8 cellular contexts compared by ENCODE assay signal in genomic region chr14:94129758-94130414, GRCh38. TPM values are rescaled to one million over a fixed set of nuclear protein-coding genes. Genes with fewer than 3 reads are reported as not detected.
DNase-seq lines count a peak whose midpoint lies in the region; ATAC-seq and TF ChIP-seq lines count a peak whose summit lies in the region.

No MANE protein-coding gene starts in this region.

- H3K27ac ChIP-seq in neural cell (ENCODE audit: low read length), result no peak overlapping the region

- H4K20me1 ChIP-seq in neural cell (ENCODE audit: insufficient read depth), result no peaks in the 10 kb centered on the region

- no peaks in the 10 kb centered on the region for H3K27me3 ChIP-seq in neural cell (ENCODE audit: insufficient read depth, low read depth, low read length)

- H3K9me3 Mint-ChIP-seq in activated naive CD4-positive, alpha-beta T cell treated with anti-CD3 and anti-CD28 coated beads for 36 hours, result no peaks in the 10 kb centered on the region

- no peaks in the 10 kb centered on the region for H3K27me3 Mint-ChIP-seq in activated naive CD4-positive, alpha-beta T cell treated with anti-CD3 and anti-CD28 coated beads for 36 hours (ENCODE audit: low read depth)

- no peaks in the 10 kb centered on the region for H3K79me2 ChIP-seq in neural cell (replicated peaks; ENCODE audit: insufficient read depth, low read length)

- CTCF ChIA-PET in activated naive CD4-positive, alpha-beta T cell treated with anti-CD3 and anti-CD28 coated beads for 36 hours (lab: Charles Lee), result interaction anchor here (0.6 to 5.0 kb wide), 9 partner anchors 11 to 356 kb away, joined by 3 to 82 read pairs (median 5); no protein-coding TSS in a partner anchor

- H3K27ac Mint-ChIP-seq in activated naive CD4-positive, alpha-beta T cell treated with anti-CD3 and anti-CD28 coated beads for 36 hours, result no peak overlapping the region

- peaks cover 4% of the 10 kb centered on the region for H3K36me3 Mint-ChIP-seq in activated naive CD4-positive, alpha-beta T cell treated with anti-CD3 and anti-CD28 coated beads for 36 hours (ENCODE audit: low read depth)

- peak overlapping the region; percentile 72 for H3K4me2 ChIP-seq in neural cell (ENCODE audit: low read length)

- peaks cover 16% of the 10 kb centered on the region for H3K4me1 Mint-ChIP-seq in activated naive CD4-positive, alpha-beta T cell treated with anti-CD3 and anti-CD28 coated beads for 36 hours (ENCODE audit: low read depth)

- H3K4me3 ChIP-seq in neural cell (ENCODE audit: low read length), result peak overlapping the region; percentile 62

- DNase-seq in stimulated activated CD4-positive, alpha-beta T cell treated with anti-CD3 and anti-CD28 coated beads, Interleukin-2, amount 100 ng/mL, for 24 hours, result peak; percentile 35
- DNase-seq in stimulated activated CD4-positive, alpha-beta T cell treated with anti-CD3 and anti-CD28 coated beads, Interleukin-2, amount 100 ng/mL, for 48 hours, result no peak
- DNase-seq in NCI-H510A treated with DMSO at 0.1 percent for 48 hours (lab: John Stamatoyannopoulos, UW) (peak; percentile 51), foreskin melanocyte (peak; percentile 58), NCI-H1092 (lab: John Stamatoyannopoulos, UW) (no peak)
- DNase-seq in activated naive CD4-positive, alpha-beta T cell treated with anti-CD3 and anti-CD28 coated beads for 36 hours, result peak; percentile 56

- no peak for TF ChIP-seq EP300 in neural cell (conservative IDR thresholded peaks at IDR 0.05; ENCODE audit: poor library complexity, severe bottlenecking)

- no peak for TF ChIP-seq RAD21 in neural cell (conservative IDR thresholded peaks at IDR 0.05)

- H3K36me3 ChIP-seq in neural cell (ENCODE audit: insufficient read depth, low read length), result no peaks in the 10 kb centered on the region

- no peak for ATAC-seq in GM19351 (IDR thresholded peaks at IDR 0.05; ENCODE audit: unreplicated experiment)

- no peak for TF ChIP-seq CTCF in neural cell (IDR thresholded peaks at IDR 0.05; ENCODE audit: poor library complexity, severe bottlenecking)

- peak overlapping the region; percentile 88 for H3K4me3 Mint-ChIP-seq in activated naive CD4-positive, alpha-beta T cell treated with anti-CD3 and anti-CD28 coated beads for 36 hours

- no peaks in the 10 kb centered on the region for H3F3A ChIP-seq in neural cell (ENCODE audit: insufficient read depth, low read length, poor library complexity, severe bottlenecking)

- intact Hi-C loops in activated naive CD4-positive, alpha-beta T cell treated with anti-CD3 and anti-CD28 coated beads for 36 hours (cut with micrococcal nuclease), result loop anchor here (1.0 to 2.0 kb wide), 4 partner anchors 49 to 191 kb away; partner anchors contain the start of genes DDX24, IFI27L1 and OTUB2

- peak overlapping the region; percentile 37 for H2AFZ ChIP-seq in neural cell (ENCODE audit: low read depth, low read length)

- peak overlapping the region; percentile 51 for H3K9ac ChIP-seq in neural cell (ENCODE audit: low read length)

- no peaks in the 10 kb centered on the region for H3K9me3 ChIP-seq in neural cell (ENCODE audit: low read length)

- no peaks in the 10 kb centered on the region for H3K9me2 ChIP-seq in neural cell (ENCODE audit: insufficient read depth, low read length)

TF ChIP-seq in neural cell, 6 proteins besides CTCF, POLR2A, EP300 and RAD21:
- no peak for TF ChIP-seq SMC3 (conservative IDR thresholded peaks at IDR 0.05; ENCODE audit: poor library complexity)
- no peak for TF ChIP-seq POLR2AphosphoS5 (IDR thresholded peaks at IDR 0.05)
- TF ChIP-seq TAF1 (IDR thresholded peaks at IDR 0.05; ENCODE audit: low read depth), result no peak
- no peak for TF ChIP-seq REST (IDR thresholded peaks at IDR 0.05; ENCODE audit: borderline replicate concordance)
- TF ChIP-seq EZH2 (IDR thresholded peaks at IDR 0.05; ENCODE audit: borderline replicate concordance, insufficient read depth, low read length, poor library complexity, severe bottlenecking), result no peak
- no peak for TF ChIP-seq MXI1 (conservative IDR thresholded peaks at IDR 0.05; ENCODE audit: poor library complexity, severe bottlenecking)
TF ChIP-seq in neural cell: peak in this region for 0.

RNA-seq across cellular contexts. Expression of gene IFI27L2, which starts 0.5 kb away (rescaled TPM):
- 10 to 100 TPM; 67.0 to 73.4 TPM for total RNA-seq in activated naive CD4-positive, alpha-beta T cell treated with anti-CD3 and anti-CD28 coated beads for 36 hours
- 15.3 and 23.7 TPM in 2 replicates for polyA plus RNA-seq in neural cell
- polyA minus RNA-seq in neural cell, result 2.2 TPM in 2 replicates

RNA-seq across cellular contexts. Expression of gene IFI27, which starts 19.4 kb away (rescaled TPM):
- total RNA-seq in activated naive CD4-positive, alpha-beta T cell treated with anti-CD3 and anti-CD28 coated beads for 36 hours, result 1 to 10 TPM; 1.5 to 2.3 TPM
- polyA plus RNA-seq in neural cell, result 2.2 and 5.6 TPM in 2 replicates
- 0.35 and 2.2 TPM in 2 replicates for polyA minus RNA-seq in neural cell

RNA-seq across cellular contexts. Expression of gene PPP4R4, which starts 44.2 kb away (rescaled TPM):
- 10 to 100 TPM; 13.2 to 13.9 TPM for total RNA-seq in activated naive CD4-positive, alpha-beta T cell treated with anti-CD3 and anti-CD28 coated beads for 36 hours
- 4.8 and 5.9 TPM in 2 replicates for polyA plus RNA-seq in neural cell
- 7.8 and 10.3 TPM in 2 replicates for polyA minus RNA-seq in neural cell

RNA-seq across cellular contexts. Expression of gene IFI27L1, which starts 48.8 kb away (rescaled TPM):
- 10 to 100 TPM; 33.9 to 35.8 TPM for total RNA-seq in activated naive CD4-positive, alpha-beta T cell treated with anti-CD3 and anti-CD28 coated beads for 36 hours
- polyA plus RNA-seq in neural cell, result 37.9 and 45.6 TPM in 2 replicates
- 9.6 and 10.5 TPM in 2 replicates for polyA minus RNA-seq in neural cell

RNA-seq across cellular contexts. Expression of gene DDX24, which starts 48.9 kb away (rescaled TPM):
- total RNA-seq in activated naive CD4-positive, alpha-beta T cell treated with anti-CD3 and anti-CD28 coated beads for 36 hours, result 100 to 1,000 TPM; 190 to 200 TPM
- 158 and 177 TPM in 2 replicates for polyA plus RNA-seq in neural cell
- polyA minus RNA-seq in neural cell, result 168 and 198 TPM in 2 replicates

Comparison
In these comparisons a context has a peak if more than half of its experiments do, and no peak if none do; other contexts are left out.
1. DNase-seq: peak in stimulated activated CD4-positive, alpha-beta T cell treated with anti-CD3 and anti-CD28 coated beads, Interleukin-2, amount 100 ng/mL, for 24 hours (2 of 2), NCI-H510A treated with DMSO at 0.1 percent for 48 hours (single experiment), activated naive CD4-positive, alpha-beta T cell treated with anti-CD3 and anti-CD28 coated beads for 36 hours (single experiment) and foreskin melanocyte (single experiment); none in stimulated activated CD4-positive, alpha-beta T cell treated with anti-CD3 and anti-CD28 coated beads, Interleukin-2, amount 100 ng/mL, for 48 hours (0 of 2) and NCI-H1092 (single experiment).